Comparison of ENCODE assay signal across 8 cellular contexts in genomic region chr19:2253106-2254051, GRCh38. TPM values are rescaled to one million over a fixed set of nuclear protein-coding genes. Genes with fewer than 3 reads are reported as not detected.
DNase-seq lines count a peak whose midpoint lies in the region; ATAC-seq and TF ChIP-seq lines count a peak whose summit lies in the region.

No MANE protein-coding gene starts in this region.

- H3K27me3 ChIP-seq in OCI-LY3 (ENCODE audit: low read depth, low read length) (no peaks in the 10 kb centered on the region), brain microvascular endothelial cell (replicated peaks) (peaks cover 39% of the 10 kb centered on the region)

- H3K36me3 Mint-ChIP-seq in osteocyte (ENCODE audit: unreplicated experiment) = no peaks in the 10 kb centered on the region

- H3K4me1 ChIP-seq in OCI-LY3 (ENCODE audit: low read length) = peaks cover 24% of the 10 kb centered on the region

- TF ChIP-seq CTCF in GM12865 (IDR thresholded peaks at IDR 0.05; ENCODE audit: insufficient read depth, low read depth, low read length, missing control alignments) (peak; percentile 48), OCI-LY3 (IDR thresholded peaks at IDR 0.05; ENCODE audit: low read depth, low read length) (peak; percentile 34; the same call in 1 of the 2 replicates), brain microvascular endothelial cell (IDR thresholded peaks at IDR 0.05; ENCODE audit: low read depth, low read length, missing control alignments) (peak; percentile 48), osteocyte (IDR thresholded peaks at IDR 0.05) (peak; percentile 30)

- H3K36me3 ChIP-seq in OCI-LY3 (replicated peaks; ENCODE audit: low read depth, low read length) = peaks cover 22% of the 10 kb centered on the region
- H3K36me3 ChIP-seq in brain microvascular endothelial cell (replicated peaks) = peaks cover 4% of the 10 kb centered on the region

- H2AFZ ChIP-seq in OCI-LY3 (ENCODE audit: low read depth, low read length) = no peak overlapping the region

- H3K79me2 ChIP-seq in OCI-LY3 (ENCODE audit: low read length) = no peaks in the 10 kb centered on the region

- no peak overlapping the region for H3K27ac Mint-ChIP-seq in osteocyte (ENCODE audit: unreplicated experiment)

- H3K9me3 Mint-ChIP-seq in osteocyte (ENCODE audit: unreplicated experiment) = no peaks in the 10 kb centered on the region

- DNase-seq in GM12865 (ENCODE audit: low read depth) = peak; percentile 57
- no peak for DNase-seq in brain microvascular endothelial cell
- no peak for DNase-seq in osteocyte (ENCODE audit: extremely low spot score, unreplicated experiment)
- DNase-seq in amniotic stem cell (lab: John Stamatoyannopoulos, UW) = no peak
- DNase-seq in kidney tubule cell (ENCODE audit: low spot score) = no peak

- in situ Hi-C loops in brain microvascular endothelial cell (cut with HindIII; ENCODE audit: low pct_ligation_motif_present, low sequenced_read_pairs) = no loop called here

- H3K27me3 Mint-ChIP-seq in osteocyte (ENCODE audit: unreplicated experiment) = no peaks in the 10 kb centered on the region

- peaks cover 6% of the 10 kb centered on the region for H3K4me1 Mint-ChIP-seq in osteocyte (ENCODE audit: unreplicated experiment)

- ATAC-seq in HG03469 (IDR thresholded peaks at IDR 0.05; ENCODE audit: unreplicated experiment) = no peak
- no peak for ATAC-seq in GM18519 (IDR thresholded peaks at IDR 0.05; ENCODE audit: low FRiP score, unreplicated experiment)

- no peak overlapping the region; the same call in 1 of the 2 replicates for H3K4me3 ChIP-seq in GM12865 (ENCODE audit: low read depth, low read length)
- H3K4me3 ChIP-seq in OCI-LY3 (ENCODE audit: low read length) = no peak overlapping the region
- no peak overlapping the region for H3K4me3 ChIP-seq in brain microvascular endothelial cell (ENCODE audit: low read depth, low read length)

- H3K27ac ChIP-seq in OCI-LY3 (ENCODE audit: low read length) (no peak overlapping the region), brain microvascular endothelial cell (no peak overlapping the region)

- no peak overlapping the region for H3K4me2 ChIP-seq in OCI-LY3 (ENCODE audit: low read length)

- no peak overlapping the region for H3K9ac ChIP-seq in OCI-LY3 (ENCODE audit: low read length)

- no peaks in the 10 kb centered on the region for H3K9me3 ChIP-seq in OCI-LY3 (ENCODE audit: insufficient read depth, low read length)

- H4K20me1 ChIP-seq in OCI-LY3 (ENCODE audit: insufficient read depth, low read length) = peaks cover 4% of the 10 kb centered on the region; the same call in 1 of the 2 replicates

- H3K4me3 Mint-ChIP-seq in osteocyte (ENCODE audit: unreplicated experiment) = no peak overlapping the region

RNA-seq across cellular contexts. Expression of gene JSRP1, which starts 2.8 kb away (rescaled TPM):
- not detected in 2 replicates for total RNA-seq in osteocyte

RNA-seq across cellular contexts. Expression of gene AMH, which starts 4.3 kb away (rescaled TPM):
- 14.3 and 16.4 TPM in 2 replicates for total RNA-seq in osteocyte

RNA-seq across cellular contexts. Expression of gene SF3A2, which starts 16.8 kb away (rescaled TPM):
- 101 and 102 TPM in 2 replicates for total RNA-seq in osteocyte

RNA-seq across cellular contexts. Expression of gene PLEKHJ1, which starts 17.2 kb away (rescaled TPM):
- total RNA-seq in osteocyte = 40.7 and 45.7 TPM in 2 replicates

RNA-seq across cellular contexts. Expression of gene PEAK3, which starts 28.6 kb away (rescaled TPM):
- total RNA-seq in osteocyte = 0.44 and 0.51 TPM in 2 replicates
